In genomic region chr5:179142434-179143198, GRCh38 we compare ENCODE assay signal across 10 cellular contexts.
A peak's percentile ranks its signal among the peaks of the same experiment; 100 is the strongest.
DNase-seq lines count a peak whose midpoint lies in the region; ATAC-seq and TF ChIP-seq lines count a peak whose summit lies in the region.
"Had no signal": no experiment of that assay in that cellular context is flagged by ENCODE, and none has a peak within 500 bp of the region (broad histone marks: within the 10 kb centered on the region; RNA-seq: fewer than 3 reads in every experiment).

No MANE protein-coding gene starts in this region.

- ATAC-seq in activated CD4-positive, alpha-beta T cell treated with anti-CD3 and anti-CD28 coated beads for 36 hours = peak; percentile 87
- ATAC-seq in HG03457 (IDR thresholded peaks at IDR 0.05; ENCODE audit: unreplicated experiment) = no peak
- ATAC-seq: A549 had no signal

- peak; percentile 67 for DNase-seq in activated CD4-positive, alpha-beta T cell treated with anti-CD3 and anti-CD28 coated beads for 36 hours
- no peak for DNase-seq in activated CD4-positive, alpha-beta T cell treated with anti-CD3 and anti-CD28 coated beads for 4 hours
- peak; percentile 40 for DNase-seq in SK-N-DZ (ENCODE audit: low spot score)
- peak; percentile 23 for DNase-seq in epithelial cell of proximal tubule (ENCODE audit: low read depth)
- peak; percentile 40 for DNase-seq in stimulated activated CD4-positive, alpha-beta T cell treated with anti-CD3 and anti-CD28 coated beads, Interleukin-4, amount 100 ng/mL, for 24 hours
- no peak for DNase-seq in NCI-H2171 treated with DMSO at 0.1 percent for 48 hours (lab: John Stamatoyannopoulos, UW)
- DNase-seq in HAP-1 (ENCODE audit: low spot score in 2 of 2) = no peak
- DNase-seq: nucleus accumbens had no signal

- no peaks in the 10 kb centered on the region for H3K36me3 Mint-ChIP-seq in activated CD4-positive, alpha-beta T cell treated with anti-CD3 and anti-CD28 coated beads for 36 hours (ENCODE audit: low read depth)

- no peak overlapping the region for H3K4me3 Mint-ChIP-seq in activated CD4-positive, alpha-beta T cell treated with anti-CD3 and anti-CD28 coated beads for 36 hours

- in situ Hi-C loops in HAP-1 (cut with MboI; ENCODE audit: low sequenced_read_pairs) = no loop called here

- H3K4me3 ChIP-seq in epithelial cell of proximal tubule (ENCODE audit: low read depth, low read length) (no peak overlapping the region), HAP-1 (no peak overlapping the region)
- H3K4me3 ChIP-seq: A549 had no signal

- TF ChIP-seq CTCF in epithelial cell of proximal tubule (conservative IDR thresholded peaks at IDR 0.05; ENCODE audit: low read depth, low read length) = no peak

- H3K27ac Mint-ChIP-seq in activated CD4-positive, alpha-beta T cell treated with anti-CD3 and anti-CD28 coated beads for 36 hours = peak overlapping the region; percentile 88

- CTCF ChIA-PET in activated CD4-positive, alpha-beta T cell treated with anti-CD3 and anti-CD28 coated beads for 36 hours (lab: Charles Lee) = interaction anchor here (0.7 to 2.3 kb wide), 4 partner anchors 14 to 479 kb away, joined by 3 to 5 read pairs (median 4); no protein-coding TSS in a partner anchor

- no peaks in the 10 kb centered on the region for H3K27me3 ChIP-seq in HAP-1 (ENCODE audit: low read depth)

- peaks cover 37% of the 10 kb centered on the region for H3K4me1 Mint-ChIP-seq in activated CD4-positive, alpha-beta T cell treated with anti-CD3 and anti-CD28 coated beads for 36 hours

- H3K36me3 ChIP-seq in HAP-1 (replicated peaks) = no peaks in the 10 kb centered on the region

- H3K27me3 Mint-ChIP-seq in activated CD4-positive, alpha-beta T cell treated with anti-CD3 and anti-CD28 coated beads for 36 hours = no peaks in the 10 kb centered on the region

- no peaks in the 10 kb centered on the region for H3K9me3 Mint-ChIP-seq in activated CD4-positive, alpha-beta T cell treated with anti-CD3 and anti-CD28 coated beads for 36 hours (ENCODE audit: low read depth)

- H3K9me3 ChIP-seq in HAP-1 = no peaks in the 10 kb centered on the region

- intact Hi-C loops in activated CD4-positive, alpha-beta T cell treated with anti-CD3 and anti-CD28 coated beads for 36 hours (cut with DNase I, micrococcal nuclease) = loop anchor here in 1 of 2 experiments (1.0 to 10.0 kb wide), 8 partner anchors 25 to 908 kb away; partner anchors contain the start of genes CLK4, PHYKPL, RUFY1 and ZNF354A

- H3K4me1 ChIP-seq in HAP-1 = no peaks in the 10 kb centered on the region
- H3K4me1 ChIP-seq: A549 had no signal

- POLR2A ChIA-PET in activated CD4-positive, alpha-beta T cell treated with anti-CD3 and anti-CD28 coated beads for 36 hours (lab: Charles Lee) = interaction anchor here (0.8 kb wide), 1 partner anchor 283 kb away, joined by 3 read pairs; the partner anchor contains the start of gene ZNF354B

Comparison
In these comparisons a context has a peak if more than half of its experiments do, and no peak if none do; other contexts are left out.
1. DNase-seq: peak in activated CD4-positive, alpha-beta T cell treated with anti-CD3 and anti-CD28 coated beads for 36 hours (single experiment), SK-N-DZ (single experiment), epithelial cell of proximal tubule (single experiment) and stimulated activated CD4-positive, alpha-beta T cell treated with anti-CD3 and anti-CD28 coated beads, Interleukin-4, amount 100 ng/mL, for 24 hours (single experiment); none in activated CD4-positive, alpha-beta T cell treated with anti-CD3 and anti-CD28 coated beads for 4 hours (0 of 2), NCI-H2171 treated with DMSO at 0.1 percent for 48 hours (single experiment) and HAP-1 (0 of 2).